28 cellular contexts compared by ENCODE assay signal in genomic region chr13:106873810-106874209, GRCh38.
"Had no signal": no experiment of that assay in that cellular context is flagged by ENCODE, and none has a peak within 500 bp of the region (broad histone marks: within the 10 kb centered on the region; RNA-seq: fewer than 3 reads in every experiment).

No MANE protein-coding gene starts in this region.

- H3K9me3 ChIP-seq: esophagus squamous epithelium, lower lobe of right lung, transverse colon had no signal

- DNase-seq: activated CD4-positive, alpha-beta T cell treated with anti-CD3 and anti-CD28 coated beads for 4 hours; activated CD4-positive, alpha-beta T cell treated with anti-CD3 and anti-CD28 coated beads, Interleukin-2, amount 50 U/mL, for 4 hours; activated CD4-positive, CD25-positive, alpha-beta regulatory T cell; activated naive CD4-positive, alpha-beta T cell; activated T-cell treated with anti-CD3 and anti-CD28 coated beads for 4 hours; activated T-cell treated with anti-CD3 and anti-CD28 coated beads, Interleukin-2, amount 50 U/mL, for 72 hours; dermis blood vessel endothelial cell; effector CD4-positive, alpha-beta T cell; esophagus squamous epithelium; foreskin melanocyte; glutamatergic neuron; hippocampal formation; left colon; lower lobe of right lung; mesenchymal stem cell; naive thymus-derived CD8-positive, alpha-beta T cell; retina; stimulated activated naive CD4-positive, alpha-beta T cell; T-cell; transverse colon had no signal

- H3K27ac ChIP-seq: epithelial cell of prostate, esophagus squamous epithelium, lower lobe of right lung, transverse colon had no signal

- H3K4me3 Mint-ChIP-seq: activated T-cell treated with anti-CD3 and anti-CD28 coated beads, Interleukin-2, amount 50 U/mL, for 72 hours; naive thymus-derived CD8-positive, alpha-beta T cell; T-cell; T-helper 2 cell treated with Interferon-gamma antibody and Interleukin-4, amounts not matched to agents 5 μg/mL and 100 μg/mL, for 36 hours had no signal

- FAIRE-seq: bronchial epithelial cell, colon, keratinocyte, urothelium cell line had no signal

- H3K27me3 Mint-ChIP-seq: progenitor cell of endocrine pancreas had no signal

- ATAC-seq: activated naive CD4-positive, alpha-beta T cell treated with anti-CD3 and anti-CD28 coated beads, Interleukin-2, amount 50 U/mL, for 72 hours; activated T-cell treated with anti-CD3 and anti-CD28 coated beads, Interleukin-2, amount 50 U/mL, for 72 hours; left colon; lower lobe of right lung; naive thymus-derived CD8-positive, alpha-beta T cell; T-cell had no signal

- H3K9me3 Mint-ChIP-seq: T-cell had no signal

- H3K4me1 Mint-ChIP-seq: naive thymus-derived CD8-positive, alpha-beta T cell; T-cell had no signal

- H3K4me3 ChIP-seq: esophagus squamous epithelium, lower lobe of right lung, transverse colon had no signal

- H3K4me1 ChIP-seq: esophagus squamous epithelium, transverse colon had no signal

- H3K27ac Mint-ChIP-seq: activated naive CD4-positive, alpha-beta T cell treated with anti-CD3 and anti-CD28 coated beads, Interleukin-2, amount 50 U/mL, for 72 hours; activated T-cell treated with anti-CD3 and anti-CD28 coated beads, Interleukin-2, amount 50 U/mL, for 72 hours; naive thymus-derived CD8-positive, alpha-beta T cell; progenitor cell of endocrine pancreas; T-cell; T-helper 2 cell treated with Interferon-gamma antibody and Interleukin-4, amounts not matched to agents 5 μg/mL and 100 μg/mL, for 36 hours had no signal

- H3K27me3 ChIP-seq: esophagus squamous epithelium, transverse colon had no signal

- H3K36me3 ChIP-seq: esophagus squamous epithelium, lower lobe of right lung, transverse colon had no signal

- H3K36me3 Mint-ChIP-seq: activated naive CD4-positive, alpha-beta T cell treated with anti-CD3 and anti-CD28 coated beads, Interleukin-2, amount 50 U/mL, for 72 hours; naive thymus-derived CD8-positive, alpha-beta T cell; T-cell had no signal
